ENCODE assay signal across 8 cellular contexts in genomic region chr1:147273409-147274307, GRCh38. TPM values are rescaled to one million over a fixed set of nuclear protein-coding genes. Genes with fewer than 3 reads are reported as not detected.
DNase-seq lines count a peak whose midpoint lies in the region; ATAC-seq, FAIRE-seq and TF ChIP-seq lines count a peak whose summit lies in the region.

No MANE protein-coding gene starts in this region.

- no peak overlapping the region for H2AFZ ChIP-seq in GM12878 (ENCODE audit: control insufficient read depth, low read depth, low read length)
- no peak overlapping the region for H2AFZ ChIP-seq in hepatocyte

- H3K36me3 ChIP-seq in GM12878 (ENCODE audit: control insufficient read depth in 2 of 2, insufficient read depth in 2 of 2, low read length in 1 of 2), result peaks cover 6 to 36% of the 10 kb centered on the region in 2 experiments
- H3K36me3 ChIP-seq in hepatocyte (replicated peaks; ENCODE audit: insufficient read depth, low read depth), result no peaks in the 10 kb centered on the region
- H3K36me3 ChIP-seq in skeletal muscle satellite cell (ENCODE audit: insufficient read depth, low read length), result peaks cover 48% of the 10 kb centered on the region

- peak; percentile 81 for ATAC-seq in GM12878
- no peak for ATAC-seq in GM18907 (IDR thresholded peaks at IDR 0.05; ENCODE audit: unreplicated experiment)
- no peak for ATAC-seq in HG02763 (IDR thresholded peaks at IDR 0.05; ENCODE audit: unreplicated experiment)

- BruUV-seq in GM12878 (replicated peaks; lab: Mats Ljungman, UMichigan), result no TSS peak

- H3K9me3 ChIP-seq in GM12878 (replicated peaks; ENCODE audit: control insufficient read depth, insufficient read depth, low read length) (no peaks in the 10 kb centered on the region), hepatocyte (ENCODE audit: low read depth) (no peaks in the 10 kb centered on the region), skeletal muscle satellite cell (replicated peaks; ENCODE audit: low read length) (no peaks in the 10 kb centered on the region)

- TF ChIP-seq EP300 in GM12878 (IDR thresholded peaks at IDR 0.05; ENCODE audit: borderline replicate concordance in 1 of 2, control insufficient read depth in 1 of 2, low read depth in 2 of 2, low read length in 2 of 2), result no peak

- TF ChIP-seq POLR2A in GM12878 (IDR thresholded peaks at IDR 0.05; ENCODE audit: low read depth, low read length), result no peak

- SMC1A ChIA-PET in GM12878 (lab: Charles Lee; ENCODE audit: uncharacterized antibody, unreplicated experiment), result interaction anchor here (0.6 to 2.8 kb wide), 10 partner anchors 9 to 616 kb away, joined by 3 to 48 read pairs (median 4); no protein-coding TSS in a partner anchor

- H3K9ac ChIP-seq in GM12878 (ENCODE audit: control insufficient read depth, insufficient read depth, low read length) (no peak overlapping the region), skeletal muscle satellite cell (ENCODE audit: low read depth, low read length) (peak overlapping the region; percentile 38)

- H3K9me2 ChIP-seq in hepatocyte (replicated peaks; ENCODE audit: insufficient read depth), result no peaks in the 10 kb centered on the region

- H3K4me3 ChIP-seq in GM12878 (no peak overlapping the region), hepatocyte (no peak overlapping the region), skeletal muscle satellite cell (ENCODE audit: low read length) (no peak overlapping the region)

- POLR2A ChIA-PET in HEK293T (lab: Yijun Ruan, JAX) (interaction anchor here (1.8 kb wide), 1 partner anchor 189 kb away, joined by 4 read pairs; no protein-coding TSS in a partner anchor), GM12878 (lab: Charles Lee) (interaction anchor here (0.7 kb wide), 1 partner anchor 116 kb away, joined by 3 read pairs; no protein-coding TSS in a partner anchor)

- RAD21 ChIA-PET in GM12878 (lab: Charles Lee; ENCODE audit: unreplicated experiment), result interaction anchor here (0.9 to 5.2 kb wide), 7 partner anchors 27 to 363 kb away, joined by 3 to 52 read pairs (median 4); partner anchors contain the start of gene CHD1L

- no peaks in the 10 kb centered on the region for H4K20me1 ChIP-seq in GM12878 (ENCODE audit: control insufficient read depth, insufficient read depth)
- H4K20me1 ChIP-seq in hepatocyte (ENCODE audit: insufficient read depth, poor library complexity, severe bottlenecking), result no peaks in the 10 kb centered on the region

- 39% methylated on average over 5 of the region's 5 CpGs for WGBS in GM12878 (ENCODE audit: insufficient coverage, insufficient replicate concordance, low lambda C conversion rate, missing lambda C conversion rate)
- WGBS in hepatocyte (ENCODE audit: low lambda C conversion rate, missing lambda C conversion rate), result 63% methylated on average over 5 of the region's 5 CpGs

- no peaks in the 10 kb centered on the region for H3K79me2 ChIP-seq in GM12878 (ENCODE audit: control insufficient read depth, insufficient read depth, low read length)
- no peaks in the 10 kb centered on the region for H3K79me2 ChIP-seq in hepatocyte

- H3K4me2 ChIP-seq in GM12878 (ENCODE audit: control insufficient read depth, insufficient read depth) (no peak overlapping the region), hepatocyte (no peak overlapping the region), skeletal muscle satellite cell (ENCODE audit: low read length) (peak overlapping the region; percentile 53)

- TF ChIP-seq RAD21 in GM12878 (IDR thresholded peaks at IDR 0.05; ENCODE audit: insufficient read depth, low read depth, low read length), result peak; percentile 71

- DNase-seq in DMS53 (lab: John Stamatoyannopoulos, UW) (peak; percentile 80), HEK293T (ENCODE audit: extremely low spot score) (peak; percentile 60), NCI-H526 treated with DMSO at 0.1 percent for 48 hours (lab: John Stamatoyannopoulos, UW) (peak; percentile 81), GM12878 (ENCODE audit: low read depth, low spot score) (peak; percentile 9), hepatocyte (ENCODE audit: low spot score) (peak; percentile 68)

- H3K27ac ChIP-seq in GM12878 (ENCODE audit: control insufficient read depth, insufficient read depth) (no peak overlapping the region), hepatocyte (peak overlapping the region; percentile 57)

- CTCF ChIA-PET in HEK293T (lab: Yijun Ruan, JAX), result interaction anchor here (0.7 to 3.0 kb wide), 3 partner anchors 116 to 368 kb away, joined by 3 to 25 read pairs (median 6); partner anchors contain the start of gene BCL9
- CTCF ChIA-PET in GM12878 (lab: Yijun Ruan, JAX), result interaction anchor here (0.7 to 8.7 kb wide), 29 partner anchors 8 to 619 kb away, joined by 3 to 107 read pairs (median 5); partner anchors contain the start of genes CHD1L and PRKAB2

- intact Hi-C loops in GM12878 (cut with micrococcal nuclease; ENCODE audit: unreplicated experiment), result loop anchor here (1.0 to 5.0 kb wide), 3 partner anchors 117 to 619 kb away; no protein-coding TSS in a partner anchor

- in situ Hi-C loops in GM12878 (cut with MboI), result loop anchor here (10.0 kb wide), 1 partner anchor 361 kb away; no protein-coding TSS in a partner anchor

- no peaks in the 10 kb centered on the region for H3K4me1 ChIP-seq in GM12878 (ENCODE audit: control insufficient read depth, insufficient read depth, low read length)
- H3K4me1 ChIP-seq in hepatocyte (ENCODE audit: insufficient read depth), result no peaks in the 10 kb centered on the region
- peaks cover 18% of the 10 kb centered on the region for H3K4me1 ChIP-seq in skeletal muscle satellite cell (ENCODE audit: control insufficient read depth, insufficient read depth, low read length)

- FAIRE-seq in GM12878 (lab: Jason Lieb, UNC), result peak; percentile 61

- TF ChIP-seq CTCF in GM12878 (IDR thresholded peaks at IDR 0.05 in 2 of 3, conservative IDR thresholded peaks at IDR 0.05 in 1 of 3; ENCODE audit: control insufficient read depth in 2 of 3, extremely low read depth in 1 of 3, insufficient read depth in 1 of 3, low read depth in 3 of 3, low read length in 3 of 3), result peak; percentile 47 to 65 (median 61); a peak in 5 of 6 replicates
- TF ChIP-seq CTCF in hepatocyte (IDR thresholded peaks at IDR 0.05; ENCODE audit: poor library complexity), result peak; percentile 74

- H3K27me3 ChIP-seq in GM12878 (replicated peaks in 1 of 2; ENCODE audit: control insufficient read depth in 2 of 2, insufficient read depth in 2 of 2, low read length in 1 of 2) (no peaks in the 10 kb centered on the region), hepatocyte (no peaks in the 10 kb centered on the region), skeletal muscle satellite cell (ENCODE audit: control insufficient read depth, insufficient read depth, low read length) (no peaks in the 10 kb centered on the region)

TF ChIP-seq in HEK293T, 16 proteins besides CTCF, POLR2A, EP300 and RAD21:
- TF ChIP-seq L3MBTL2 (conservative IDR thresholded peaks at IDR 0.05) (no peak), FOXK2 (IDR thresholded peaks at IDR 0.05) (0 out of 2 replicates have a peak, but pooled peaks have one; percentile 19)
TF ChIP-seq in HEK293T: peak in this region for 1.

TF ChIP-seq in GM12878, 131 proteins besides CTCF, POLR2A, EP300 and RAD21:
- TF ChIP-seq HDAC2 (IDR thresholded peaks at IDR 0.05), result no peak
- TF ChIP-seq SREBF2 (IDR thresholded peaks at IDR 0.05; ENCODE audit: low read length), result no peak
- TF ChIP-seq SMC3 (IDR thresholded peaks at IDR 0.05; ENCODE audit: borderline replicate concordance, low read length), result peak; percentile 63; the same call in 1 of the 2 replicates

RNA-seq across cellular contexts. Expression of gene CHD1L, which starts 31.2 kb away (rescaled TPM):
- total RNA-seq in GM12878 (2013; cell fraction: nucleolus; rRNA removed), result 37.1 and 43.8 TPM in 2 replicates
- 39.3 and 42.1 TPM in 2 replicates for total RNA-seq in GM12878 (2014; rRNA removed)
- total RNA-seq in GM12878 (2014; rRNA removed; fragmentation: Illumina TruSeq; extraction: Trizol), result 47.4 and 48.1 TPM in 2 replicates
- total RNA-seq in GM12878 (2021), result 45.7 and 54.2 TPM in 2 replicates
- 19.4 TPM for polyA plus RNA-seq in GM12878 (2011; ENCODE audit: low read depth)
- 44.1 and 65.4 TPM in 2 replicates for polyA plus RNA-seq in GM12878 (2011; rRNA removed)
- 21.6 and 23.3 TPM in 2 replicates for polyA plus RNA-seq in GM12878 (2011; cell fraction: cytosol; rRNA removed)
- 43.5 and 43.6 TPM in 2 replicates for polyA plus RNA-seq in GM12878 (2011; cell fraction: nucleus; rRNA removed)
- polyA plus RNA-seq in GM12878 (2012), result 22.1 and 27.6 TPM in 2 replicates
- polyA plus RNA-seq in GM12878 (2014; fragmentation: Illumina TruSeq; extraction: Trizol), result 46.1 and 59.1 TPM in 2 replicates
- polyA plus RNA-seq in GM12878 (2014; fragmentation: Nextera tagmentation; extraction: Ambion mirVana), result 10 to 100 TPM; 21.2 to 33.0 TPM
- 35.2 and 43.2 TPM in 2 replicates for polyA plus RNA-seq in GM12878 (2014; rRNA removed)
- 10 to 100 TPM; 44.8 to 50.8 TPM for polyA plus RNA-seq in GM12878 (2016; fragmentation: Nextera tagmentation; extraction: Ambion mirVana)
- 27.6 and 28.6 TPM in 2 replicates for polyA minus RNA-seq in GM12878 (2011; rRNA and poly(A)+ RNA removed)
- 8.4 and 10.8 TPM in 2 replicates for polyA minus RNA-seq in GM12878 (2011; cell fraction: cytosol; rRNA and poly(A)+ RNA removed)
- 15.4 and 18.2 TPM in 2 replicates for polyA minus RNA-seq in GM12878 (2011; cell fraction: nucleus; rRNA and poly(A)+ RNA removed)
- 31.1 and 41.6 TPM in 2 replicates for total RNA-seq in hepatocyte
- 30.0 and 31.8 TPM in 2 replicates for polyA plus RNA-seq in hepatocyte
- total RNA-seq in skeletal muscle satellite cell (2012; rRNA removed), result 34.2 and 41.9 TPM in 2 replicates

RNA-seq across cellular contexts. Expression of gene FMO5, which starts 48.5 kb away (rescaled TPM):
- total RNA-seq in GM12878 (2013; cell fraction: nucleolus; rRNA removed), result 0.37 and 0.52 TPM in 2 replicates
- total RNA-seq in GM12878 (2014; rRNA removed), result 0.28 and 0.33 TPM in 2 replicates
- total RNA-seq in GM12878 (2014; rRNA removed; fragmentation: Illumina TruSeq; extraction: Trizol), result 0.18 and 0.22 TPM in 2 replicates
- 0.10 and 0.24 TPM in 2 replicates for total RNA-seq in GM12878 (2021)
- polyA plus RNA-seq in GM12878 (2011; ENCODE audit: low read depth), result 0.41 TPM
- 0.07 and 0.17 TPM in 2 replicates for polyA plus RNA-seq in GM12878 (2011; rRNA removed)
- 0.07 and 0.13 TPM in 2 replicates for polyA plus RNA-seq in GM12878 (2011; cell fraction: cytosol; rRNA removed)
- polyA plus RNA-seq in GM12878 (2011; cell fraction: nucleus; rRNA removed), result 0.12 TPM in 1 of 2 replicates, not detected in the other
- polyA plus RNA-seq in GM12878 (2012), result 0.30 and 0.46 TPM in 2 replicates
- 0.16 and 1.1 TPM in 2 replicates for polyA plus RNA-seq in GM12878 (2014; fragmentation: Illumina TruSeq; extraction: Trizol)
- polyA plus RNA-seq in GM12878 (2014; fragmentation: Nextera tagmentation; extraction: Ambion mirVana), result under 1 TPM; 0.05 to 0.24 TPM
- 0.03 and 0.09 TPM in 2 replicates for polyA plus RNA-seq in GM12878 (2014; rRNA removed)
- polyA plus RNA-seq in GM12878 (2016; fragmentation: Nextera tagmentation; extraction: Ambion mirVana), result under 1 TPM; 0.51 to 0.58 TPM
- not detected in 2 replicates for polyA minus RNA-seq in GM12878 (2011; rRNA and poly(A)+ RNA removed)
- not detected in 2 replicates for polyA minus RNA-seq in GM12878 (2011; cell fraction: cytosol; rRNA and poly(A)+ RNA removed)
- 0.19 TPM in 1 of 2 replicates, not detected in the other for polyA minus RNA-seq in GM12878 (2011; cell fraction: nucleus; rRNA and poly(A)+ RNA removed)
- total RNA-seq in hepatocyte, result 43.9 and 48.6 TPM in 2 replicates
- 44.6 and 49.5 TPM in 2 replicates for polyA plus RNA-seq in hepatocyte
- 0.25 and 0.66 TPM in 2 replicates for total RNA-seq in skeletal muscle satellite cell (2012; rRNA removed)

Comparison
In these comparisons a context has a peak if more than half of its experiments do, and no peak if none do; other contexts are left out.
1. DNase-seq: peak in every context shown above with its lines; median percentile 81 in NCI-H526 treated with DMSO at 0.1 percent for 48 hours; 80 in DMS53; 68 in hepatocyte; 60 in HEK293T; 9 in GM12878.
2. RNA of gene FMO5, which starts 48.5 kb away (total RNA-seq): 43.9 to 48.6 TPM in hepatocyte; 0.10 to 0.52 TPM in GM12878; every median in the first group is over 10 times any median in the second.